8 cellular contexts compared by ENCODE assay signal in the genomic region with DNA sequence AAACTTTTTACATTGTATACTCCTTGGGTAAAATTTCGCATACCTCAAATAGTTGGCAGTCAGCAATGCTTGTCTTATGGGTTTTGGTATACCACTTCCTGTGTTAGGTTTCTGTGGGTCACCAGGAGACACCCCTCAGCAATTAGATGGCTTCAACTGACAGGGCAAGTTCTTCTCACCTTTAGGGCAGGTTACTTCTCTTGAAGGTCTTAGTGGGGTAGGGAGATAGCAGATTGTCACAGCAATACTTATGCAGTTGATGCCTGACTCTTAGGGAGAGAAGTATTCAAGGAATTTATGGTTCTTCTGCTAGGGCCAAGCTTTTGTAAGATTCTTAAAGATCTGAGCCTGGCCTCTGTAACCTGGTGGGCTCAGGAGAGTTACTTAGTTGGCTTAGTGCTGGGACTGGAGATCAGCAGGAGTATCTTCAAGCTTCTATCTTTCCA. TPM values are rescaled to one million over a fixed set of nuclear protein-coding genes. Genes with fewer than 3 reads are reported as not detected.
A peak's percentile ranks its signal among the peaks of the same experiment; 100 is the strongest.
DNase-seq lines count a peak whose midpoint lies in the region; ATAC-seq lines count a peak whose summit lies in the region.

No MANE protein-coding gene starts in this region.

- H4K20me1 ChIP-seq in Karpas-422 (ENCODE audit: insufficient read depth, low read depth, low read length) = no peaks in the 10 kb centered on the region

- no peaks in the 10 kb centered on the region for H3K27me3 Mint-ChIP-seq in CD8-positive, alpha-beta memory T cell
- H3K27me3 Mint-ChIP-seq in central memory CD8-positive, alpha-beta T cell = no peaks in the 10 kb centered on the region

- CTCF ChIA-PET in CD8-positive, alpha-beta memory T cell (lab: Charles Lee) = no interaction called here

- H3K9me2 ChIP-seq in Karpas-422 (replicated peaks; ENCODE audit: insufficient read depth, low read length) = no peaks in the 10 kb centered on the region

- DNase-seq in CD8-positive, alpha-beta memory T cell = peak in 4 of 5 donors; percentile 21 to 52 (median 44)
- DNase-seq in Karpas-422 (peak; percentile 68), NCI-H446 (lab: John Stamatoyannopoulos, UW) (no peak), globus pallidus (ENCODE audit: low spot score) (no peak)
- DNase-seq in central memory CD8-positive, alpha-beta T cell (ENCODE audit: low spot score in 2 of 2) = peak in 1 of 2 donors; percentile 14
- peak in 1 of 2 donors; percentile 61 for DNase-seq in stimulated activated effector memory CD8-positive, alpha-beta T cell treated with anti-CD3 and anti-CD28 coated beads, Interleukin-12 subunit alpha, Interleukin-12 subunit beta, amount 100 ng/mL, for 72 hours (ENCODE audit: low spot score in 2 of 2)

- peak overlapping the region in 5 of 7 donors; percentile 13 to 40 (median 39) for H3K4me3 Mint-ChIP-seq in CD8-positive, alpha-beta memory T cell
- H3K4me3 Mint-ChIP-seq in central memory CD8-positive, alpha-beta T cell = no peak overlapping the region
- no peak overlapping the region for H3K4me3 Mint-ChIP-seq in stimulated activated effector memory CD8-positive, alpha-beta T cell treated with anti-CD3 and anti-CD28 coated beads, Interleukin-12 subunit alpha, Interleukin-12 subunit beta, amount 100 ng/mL, for 72 hours

- no peak overlapping the region for H3K4me3 ChIP-seq in CD8-positive, alpha-beta memory T cell (ENCODE audit: low read length)
- H3K4me3 ChIP-seq in Karpas-422 (ENCODE audit: low read length) = no peak overlapping the region

- 0 out of 2 replicates have a peak overlapping the region, but pooled peaks have one; percentile 1 for H3K9ac ChIP-seq in Karpas-422 (ENCODE audit: low read length)

- H3K27me3 ChIP-seq in CD8-positive, alpha-beta memory T cell (ENCODE audit: insufficient read depth, low read length, poor library complexity, severe bottlenecking) = no peaks in the 10 kb centered on the region
- no peaks in the 10 kb centered on the region for H3K27me3 ChIP-seq in Karpas-422 (ENCODE audit: low read length)

- no peaks in the 10 kb centered on the region for H3K9me3 ChIP-seq in CD8-positive, alpha-beta memory T cell (ENCODE audit: low read length)
- H3K9me3 ChIP-seq in Karpas-422 (ENCODE audit: low read length) = no peaks in the 10 kb centered on the region

- H3K9me3 Mint-ChIP-seq in CD8-positive, alpha-beta memory T cell = no peaks in the 10 kb centered on the region
- no peaks in the 10 kb centered on the region for H3K9me3 Mint-ChIP-seq in central memory CD8-positive, alpha-beta T cell
- H3K9me3 Mint-ChIP-seq in stimulated activated effector memory CD8-positive, alpha-beta T cell treated with anti-CD3 and anti-CD28 coated beads, Interleukin-12 subunit alpha, Interleukin-12 subunit beta, amount 100 ng/mL, for 72 hours = no peaks in the 10 kb centered on the region

- H3K27ac Mint-ChIP-seq in CD8-positive, alpha-beta memory T cell = peak overlapping the region in 4 of 8 donors; percentile 4 to 61 (median 31)
- H3K27ac Mint-ChIP-seq in central memory CD8-positive, alpha-beta T cell (ENCODE audit: low read depth) = no peak overlapping the region
- H3K27ac Mint-ChIP-seq in stimulated activated effector memory CD8-positive, alpha-beta T cell treated with anti-CD3 and anti-CD28 coated beads, Interleukin-12 subunit alpha, Interleukin-12 subunit beta, amount 100 ng/mL, for 72 hours = no peak overlapping the region

- no peak overlapping the region for H3K4me2 ChIP-seq in Karpas-422 (ENCODE audit: low read depth, low read length, poor library complexity, severe bottlenecking)

- H3K79me2 ChIP-seq in Karpas-422 (ENCODE audit: low read length) = peaks cover 100% of the 10 kb centered on the region

- H3K36me3 ChIP-seq in CD8-positive, alpha-beta memory T cell (ENCODE audit: insufficient read depth, low read length) = no peaks in the 10 kb centered on the region
- peaks cover 6% of the 10 kb centered on the region; the same call in 1 of the 2 replicates for H3K36me3 ChIP-seq in Karpas-422 (ENCODE audit: insufficient read depth, low read length)

- no peak overlapping the region for H3K27ac ChIP-seq in CD8-positive, alpha-beta memory T cell (ENCODE audit: low read depth, low read length)
- peak overlapping the region; percentile 43 for H3K27ac ChIP-seq in Karpas-422 (ENCODE audit: low read length)

- H3K36me3 Mint-ChIP-seq in CD8-positive, alpha-beta memory T cell = peaks cover 0 to 5% (median 2%) of the 10 kb centered on the region in 3 donors
- H3K36me3 Mint-ChIP-seq in central memory CD8-positive, alpha-beta T cell (ENCODE audit: insufficient read depth) = peaks cover 2% of the 10 kb centered on the region
- H3K36me3 Mint-ChIP-seq in stimulated activated effector memory CD8-positive, alpha-beta T cell treated with anti-CD3 and anti-CD28 coated beads, Interleukin-12 subunit alpha, Interleukin-12 subunit beta, amount 100 ng/mL, for 72 hours = peaks cover 7% of the 10 kb centered on the region

- ATAC-seq in GM21526 (IDR thresholded peaks at IDR 0.05; ENCODE audit: low FRiP score, unreplicated experiment) = peak; percentile 60
- ATAC-seq in central memory CD8-positive, alpha-beta T cell (replicated peaks; ENCODE audit: extremely low read depth, poor library complexity, severe bottlenecking) = peak; percentile 84
- peak; percentile 78 for ATAC-seq in stimulated activated effector memory CD8-positive, alpha-beta T cell treated with anti-CD3 and anti-CD28 coated beads, Interleukin-12 subunit alpha, Interleukin-12 subunit beta, amount 100 ng/mL, for 72 hours
- ATAC-seq in GM21723 (IDR thresholded peaks at IDR 0.05; ENCODE audit: unreplicated experiment) = no peak

- H3K4me1 Mint-ChIP-seq in CD8-positive, alpha-beta memory T cell = peaks cover 56 to 86% (median 85%) of the 10 kb centered on the region in 3 donors
- H3K4me1 Mint-ChIP-seq in central memory CD8-positive, alpha-beta T cell = peaks cover 60% of the 10 kb centered on the region
- H3K4me1 Mint-ChIP-seq in stimulated activated effector memory CD8-positive, alpha-beta T cell treated with anti-CD3 and anti-CD28 coated beads, Interleukin-12 subunit alpha, Interleukin-12 subunit beta, amount 100 ng/mL, for 72 hours = peaks cover 50% of the 10 kb centered on the region

- no peak overlapping the region for H2AFZ ChIP-seq in Karpas-422 (ENCODE audit: low read length)

- H3K4me1 ChIP-seq in CD8-positive, alpha-beta memory T cell (ENCODE audit: insufficient read depth, low read length) = peaks cover 25% of the 10 kb centered on the region
- peaks cover 53% of the 10 kb centered on the region for H3K4me1 ChIP-seq in Karpas-422 (ENCODE audit: low read length)

- POLR2A ChIA-PET in CD8-positive, alpha-beta memory T cell (lab: Charles Lee) = interaction anchor here (0.7 kb wide), 1 partner anchor 21 kb away, joined by 3 read pairs; no protein-coding TSS in a partner anchor

RNA-seq across cellular contexts. Expression of gene MKLN1, which starts 42.9 kb away (rescaled TPM):
- 10 to 100 TPM; 31.0 to 34.0 TPM for total RNA-seq in CD8-positive, alpha-beta memory T cell
- polyA plus RNA-seq in CD8-positive, alpha-beta memory T cell = 21.8 TPM
- 17.2 and 70.8 TPM in 2 replicates for total RNA-seq in Karpas-422 (2014; rRNA removed; shearing (Covaris generic); ENCODE audit: low replicate concordance)

Comparison
In these comparisons a context has a peak if more than half of its experiments do, and no peak if none do; other contexts are left out.
1. DNase-seq: peak in CD8-positive, alpha-beta memory T cell (4 of 5) and Karpas-422 (single experiment); none in NCI-H446 (0 of 2) and globus pallidus (single experiment).
2. H3K4me3 Mint-ChIP-seq: peak in CD8-positive, alpha-beta memory T cell (5 of 7); none in central memory CD8-positive, alpha-beta T cell (single experiment) and stimulated activated effector memory CD8-positive, alpha-beta T cell treated with anti-CD3 and anti-CD28 coated beads, Interleukin-12 subunit alpha, Interleukin-12 subunit beta, amount 100 ng/mL, for 72 hours (single experiment).